Comparison of ENCODE assay signal across 23 cellular contexts in the genomic region with DNA sequence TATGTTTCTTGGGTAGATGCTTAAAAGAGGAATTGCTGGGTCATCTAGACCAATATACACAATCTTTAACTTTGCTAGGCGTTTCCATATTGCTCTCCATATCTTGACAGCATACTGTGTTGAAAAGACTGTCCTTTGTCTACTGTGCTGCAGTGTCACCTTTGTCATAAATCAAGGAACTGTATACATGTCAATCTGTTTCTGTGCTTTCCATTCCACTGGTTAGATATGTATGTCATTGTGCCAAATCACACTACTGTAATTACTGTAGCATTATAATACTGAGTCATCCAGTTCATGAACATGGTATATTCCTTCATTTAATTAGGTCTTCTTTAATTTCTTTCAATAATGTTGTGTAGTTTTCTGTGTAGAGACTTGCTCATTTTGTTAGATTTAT.
DNase-seq lines count a peak whose midpoint lies in the region; ATAC-seq, FAIRE-seq and TF ChIP-seq lines count a peak whose summit lies in the region.
"Had no signal": no experiment of that assay in that cellular context is flagged by ENCODE, and none has a peak within 500 bp of the region (broad histone marks: within the 10 kb centered on the region; RNA-seq: fewer than 3 reads in every experiment).

No MANE protein-coding gene starts in this region.

- H3K4me3 Mint-ChIP-seq in activated naive CD8-positive, alpha-beta T cell treated with anti-CD3 and anti-CD28 coated beads, Interleukin-2, amount 50 U/mL, for 24 hours, result no peak overlapping the region
- no peak overlapping the region for H3K4me3 Mint-ChIP-seq in activated naive CD8-positive, alpha-beta T cell treated with anti-CD3 and anti-CD28 coated beads for 36 hours
- H3K4me3 Mint-ChIP-seq: B cell; CD8-positive, alpha-beta T cell had no signal

- FAIRE-seq in GM12891 (lab: Jason Lieb, UNC), result no peak
- FAIRE-seq: GM18507, H54, HTR-8/SVneo had no signal

- H3K4me1 ChIP-seq in mucosa of descending colon (ENCODE audit: low read depth), result no peaks in the 10 kb centered on the region
- H3K4me1 ChIP-seq: Caco-2 had no signal

- no peaks in the 10 kb centered on the region for H3K9me3 Mint-ChIP-seq in activated naive CD8-positive, alpha-beta T cell treated with anti-CD3 and anti-CD28 coated beads, Interleukin-2, amount 50 U/mL, for 24 hours
- H3K9me3 Mint-ChIP-seq in activated naive CD8-positive, alpha-beta T cell treated with anti-CD3 and anti-CD28 coated beads for 36 hours, result no peaks in the 10 kb centered on the region
- H3K9me3 Mint-ChIP-seq: CD8-positive, alpha-beta T cell had no signal

- intact Hi-C loops in mucosa of descending colon (cut with DNase I, micrococcal nuclease), result no loop called here

- no peak for TF ChIP-seq POLR2A in GM12891 (IDR thresholded peaks at IDR 0.05; ENCODE audit: low read depth, low read length)

- peaks cover 12% of the 10 kb centered on the region for H3K4me1 Mint-ChIP-seq in activated naive CD8-positive, alpha-beta T cell treated with anti-CD3 and anti-CD28 coated beads, Interleukin-2, amount 50 U/mL, for 24 hours
- H3K4me1 Mint-ChIP-seq in activated naive CD8-positive, alpha-beta T cell treated with anti-CD3 and anti-CD28 coated beads for 36 hours, result peaks cover 11% of the 10 kb centered on the region
- H3K4me1 Mint-ChIP-seq: B cell had no signal

- H3K36me3 ChIP-seq in mucosa of descending colon (ENCODE audit: low read depth), result no peaks in the 10 kb centered on the region

- no peak overlapping the region for H3K4me3 ChIP-seq in mucosa of descending colon

- H3K36me3 Mint-ChIP-seq in activated naive CD8-positive, alpha-beta T cell treated with anti-CD3 and anti-CD28 coated beads, Interleukin-2, amount 50 U/mL, for 24 hours (ENCODE audit: low read depth), result peaks cover 43% of the 10 kb centered on the region
- peaks cover 25% of the 10 kb centered on the region for H3K36me3 Mint-ChIP-seq in activated naive CD8-positive, alpha-beta T cell treated with anti-CD3 and anti-CD28 coated beads for 36 hours

- H3K27ac Mint-ChIP-seq in activated naive CD8-positive, alpha-beta T cell treated with anti-CD3 and anti-CD28 coated beads, Interleukin-2, amount 50 U/mL, for 24 hours, result no peak overlapping the region
- H3K27ac Mint-ChIP-seq in activated naive CD8-positive, alpha-beta T cell treated with anti-CD3 and anti-CD28 coated beads for 36 hours, result no peak overlapping the region
- H3K27ac Mint-ChIP-seq: B cell; CD8-positive, alpha-beta T cell had no signal

- DNase-seq in activated CD4-positive, CD25-positive, alpha-beta regulatory T cell (lab: John Stamatoyannopoulos, UW), result no peak
- no peak for DNase-seq in activated naive CD8-positive, alpha-beta T cell treated with anti-CD3 and anti-CD28 coated beads, Interleukin-2, amount 50 U/mL, for 24 hours
- no peak for DNase-seq in activated naive CD8-positive, alpha-beta T cell treated with anti-CD3 and anti-CD28 coated beads for 36 hours
- DNase-seq in mucosa of descending colon (no peak), ecto neural progenitor cell (ENCODE audit: low spot score) (no peak), GM12891 (ENCODE audit: insufficient read length, low spot score) (no peak), D341Med (ENCODE audit: low spot score) (no peak)
- DNase-seq: Caco-2; CD8-positive, alpha-beta T cell; DMS153; DND-41; KBM-7; MM.1S; NCI-H2029; NCI-H446; NCI-H524 treated with DMSO at 0.1 percent for 48 hours; RPMI8226; SHP77 had no signal

- TF ChIP-seq CTCF in mucosa of descending colon (IDR thresholded peaks at IDR 0.05), result no peak

- H3K27me3 Mint-ChIP-seq in activated naive CD8-positive, alpha-beta T cell treated with anti-CD3 and anti-CD28 coated beads, Interleukin-2, amount 50 U/mL, for 24 hours, result no peaks in the 10 kb centered on the region
- H3K27me3 Mint-ChIP-seq in activated naive CD8-positive, alpha-beta T cell treated with anti-CD3 and anti-CD28 coated beads for 36 hours, result no peaks in the 10 kb centered on the region
- H3K27me3 Mint-ChIP-seq: B cell had no signal

- ATAC-seq in activated CD4-positive, CD25-positive, alpha-beta regulatory T cell treated with anti-CD3 and anti-CD28 coated beads, Interleukin-2, amount 50 U/mL, for 24 hours, result peak; percentile 41 to 89
- peak; percentile 79 for ATAC-seq in activated naive CD8-positive, alpha-beta T cell treated with anti-CD3 and anti-CD28 coated beads, Interleukin-2, amount 50 U/mL, for 24 hours
- ATAC-seq in mucosa of descending colon, result peak; percentile 81
- ATAC-seq: CD8-positive, alpha-beta T cell had no signal

- no peaks in the 10 kb centered on the region for H3K9me3 ChIP-seq in mucosa of descending colon
- H3K9me3 ChIP-seq: Caco-2 had no signal

TF ChIP-seq in GM12891, 5 proteins besides CTCF, POLR2A, EP300 and RAD21:
- TF ChIP-seq PAX5 (IDR thresholded peaks at IDR 0.05; ENCODE audit: insufficient read depth, low read length, severe bottlenecking) (no peak), SPI1 (IDR thresholded peaks at IDR 0.05; ENCODE audit: low read depth, low read length) (no peak)
